ENCODE assay signal across 1 cellular context in the genomic region with DNA sequence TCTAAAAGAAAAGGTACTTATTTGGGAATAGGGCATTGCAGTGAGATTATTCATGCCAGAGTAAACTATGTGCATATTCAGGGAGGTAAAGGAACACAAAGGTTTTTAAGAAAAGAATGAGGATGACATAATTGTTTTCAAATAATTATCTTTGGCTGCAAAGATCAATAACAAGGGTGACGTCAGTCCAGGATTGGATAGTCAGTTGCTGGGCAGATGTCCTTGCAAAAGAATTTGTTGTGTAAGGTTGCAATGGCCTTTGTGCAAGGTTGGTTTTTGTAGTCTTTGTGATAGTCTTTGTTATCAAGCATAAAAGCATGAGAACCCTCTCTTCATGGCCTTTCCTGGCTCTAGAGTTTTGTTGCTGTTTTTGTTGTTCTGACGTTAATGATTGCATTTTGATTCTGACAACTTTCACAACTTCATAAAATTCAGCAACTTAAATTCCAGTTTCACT.
TF ChIP-seq lines count a peak whose summit lies in the region.

No MANE protein-coding gene starts in this region.

TF ChIP-seq in H1, 55 proteins besides CTCF, POLR2A, EP300 and RAD21:
- peak; percentile 82 for TF ChIP-seq RFX5 (IDR thresholded peaks at IDR 0.05; ENCODE audit: borderline replicate concordance, low read depth, low read length)
- no peak for TF ChIP-seq BRCA1 (IDR thresholded peaks at IDR 0.05; ENCODE audit: low read depth, low read length)
